ENCODE assay signal across 8 cellular contexts in genomic region chr10:78520737-78521430, GRCh38.
A peak's percentile ranks its signal among the peaks of the same experiment; 100 is the strongest.
DNase-seq lines count a peak whose midpoint lies in the region; ATAC-seq and TF ChIP-seq lines count a peak whose summit lies in the region.

No MANE protein-coding gene starts in this region.

- intact Hi-C loops in activated CD8-positive, alpha-beta T cell treated with anti-CD3 and anti-CD28 coated beads for 36 hours (cut with micrococcal nuclease) = no loop called here

- no peaks in the 10 kb centered on the region for H3K27me3 Mint-ChIP-seq in activated CD8-positive, alpha-beta T cell treated with anti-CD3 and anti-CD28 coated beads for 36 hours

- TF ChIP-seq CTCF in activated CD8-positive, alpha-beta T cell treated with anti-CD3 and anti-CD28 coated beads for 36 hours (IDR thresholded peaks at IDR 0.05) = no peak

- H3K4me1 Mint-ChIP-seq in activated CD8-positive, alpha-beta T cell treated with anti-CD3 and anti-CD28 coated beads for 36 hours (ENCODE audit: low read depth) = peaks cover 4% of the 10 kb centered on the region

- no peak overlapping the region for H3K4me3 Mint-ChIP-seq in activated CD8-positive, alpha-beta T cell treated with anti-CD3 and anti-CD28 coated beads for 36 hours

- no peaks in the 10 kb centered on the region for H3K36me3 Mint-ChIP-seq in activated CD8-positive, alpha-beta T cell treated with anti-CD3 and anti-CD28 coated beads for 36 hours (ENCODE audit: low read depth)

- DNase-seq in DMS153 (lab: John Stamatoyannopoulos, UW) (peak; percentile 75), HT-29 (ENCODE audit: low spot score) (peak; percentile 59), kidney tubule cell (ENCODE audit: low spot score) (peak; percentile 89), anterior cingulate cortex (lab: John Stamatoyannopoulos, UW) (no peak)
- peak; percentile 33 for DNase-seq in activated CD8-positive, alpha-beta T cell treated with anti-CD3 and anti-CD28 coated beads for 36 hours

- CTCF ChIA-PET in activated CD8-positive, alpha-beta T cell treated with anti-CD3 and anti-CD28 coated beads for 36 hours (lab: Charles Lee) = interaction anchor here (1.1 to 1.5 kb wide), 2 partner anchors 9 to 217 kb away, joined by 3 read pairs; no protein-coding TSS in a partner anchor

- POLR2A ChIA-PET in activated CD8-positive, alpha-beta T cell treated with anti-CD3 and anti-CD28 coated beads for 36 hours (lab: Charles Lee) = no interaction called here

- no peak overlapping the region for H3K27ac Mint-ChIP-seq in activated CD8-positive, alpha-beta T cell treated with anti-CD3 and anti-CD28 coated beads for 36 hours

- peak; percentile 84 for ATAC-seq in activated CD8-positive, alpha-beta T cell treated with anti-CD3 and anti-CD28 coated beads for 36 hours
- ATAC-seq in HG03354 (IDR thresholded peaks at IDR 0.05; ENCODE audit: poor library complexity, severe bottlenecking, unreplicated experiment) (no peak), HG03565 (IDR thresholded peaks at IDR 0.05; ENCODE audit: unreplicated experiment) (no peak), GM19452 (IDR thresholded peaks at IDR 0.05; ENCODE audit: unreplicated experiment) (no peak)

- H3K9me3 Mint-ChIP-seq in activated CD8-positive, alpha-beta T cell treated with anti-CD3 and anti-CD28 coated beads for 36 hours = no peaks in the 10 kb centered on the region

Comparison
In these comparisons a context has a peak if more than half of its experiments do, and no peak if none do; other contexts are left out.
1. DNase-seq: peak in DMS153 (single experiment), HT-29 (single experiment), activated CD8-positive, alpha-beta T cell treated with anti-CD3 and anti-CD28 coated beads for 36 hours (single experiment) and kidney tubule cell (single experiment); none in anterior cingulate cortex (0 of 58).